26 cellular contexts compared by ENCODE assay signal in genomic region chr14:57462551-57462950, GRCh38. TPM values are rescaled to one million over a fixed set of nuclear protein-coding genes. Genes with fewer than 3 reads are reported as not detected.
"Had no signal": no experiment of that assay in that cellular context is flagged by ENCODE, and none has a peak within 500 bp of the region (broad histone marks: within the 10 kb centered on the region; RNA-seq: fewer than 3 reads in every experiment).

No MANE protein-coding gene starts in this region.

- H3K36me3 ChIP-seq: colonic mucosa, heart left ventricle, prostate gland, stomach had no signal

- H3K4me3 Mint-ChIP-seq: activated CD4-positive, alpha-beta T cell treated with anti-CD3 and anti-CD28 coated beads, Interleukin-2, amount 10 ng/mL, durations not matched to agents 24 days and 14 days; activated CD8-positive, alpha-beta T cell treated with anti-CD3 and anti-CD28 coated beads for 36 hours; activated naive CD8-positive, alpha-beta T cell treated with anti-CD3 and anti-CD28 coated beads, Interleukin-2, amount 10 ng/mL, durations not matched to agents 7 days and 5 days; activated T-helper 17 cell treated with anti-CD3 and anti-CD28 coated beads, Interleukin-2, amount 50 U/mL, for 72 hours; central memory CD8-positive, alpha-beta T cell; memory B cell; neural crest cell; type B pancreatic cell had no signal

- H3K9me3 ChIP-seq: body of pancreas, colonic mucosa, mucosa of descending colon, prostate gland, stomach had no signal

- H3K36me3 Mint-ChIP-seq: activated naive CD8-positive, alpha-beta T cell treated with anti-CD3 and anti-CD28 coated beads, Interleukin-2, amount 10 ng/mL, durations not matched to agents 7 days and 5 days; memory B cell; naive B cell; type B pancreatic cell had no signal

- H3K27me3 ChIP-seq: body of pancreas, colonic mucosa, heart left ventricle, stomach had no signal

- H3K4me1 ChIP-seq: body of pancreas, colonic mucosa, heart left ventricle, prostate gland, stomach had no signal

- H3K27ac Mint-ChIP-seq: activated CD4-positive, alpha-beta T cell treated with anti-CD3 and anti-CD28 coated beads, Interleukin-2, amount 10 ng/mL, durations not matched to agents 24 days and 14 days; activated CD8-positive, alpha-beta T cell treated with anti-CD3 and anti-CD28 coated beads for 36 hours; activated naive CD8-positive, alpha-beta T cell treated with anti-CD3 and anti-CD28 coated beads, Interleukin-2, amount 10 ng/mL, durations not matched to agents 7 days and 5 days; activated T-helper 17 cell treated with anti-CD3 and anti-CD28 coated beads, Interleukin-2, amount 50 U/mL, for 72 hours; memory B cell; naive B cell; type B pancreatic cell had no signal

- H3K4me1 Mint-ChIP-seq: activated CD4-positive, alpha-beta T cell treated with anti-CD3 and anti-CD28 coated beads, Interleukin-2, amount 10 ng/mL, durations not matched to agents 24 days and 14 days; activated naive CD8-positive, alpha-beta T cell treated with anti-CD3 and anti-CD28 coated beads, Interleukin-2, amount 10 ng/mL, durations not matched to agents 7 days and 5 days; activated T-helper 17 cell treated with anti-CD3 and anti-CD28 coated beads, Interleukin-2, amount 50 U/mL, for 72 hours; central memory CD8-positive, alpha-beta T cell; neural crest cell had no signal

- H3K9me3 Mint-ChIP-seq: activated CD4-positive, alpha-beta T cell treated with anti-CD3 and anti-CD28 coated beads, Interleukin-2, amount 10 ng/mL, durations not matched to agents 24 days and 14 days; activated CD8-positive, alpha-beta T cell treated with anti-CD3 and anti-CD28 coated beads for 36 hours; central memory CD8-positive, alpha-beta T cell; memory B cell; type B pancreatic cell had no signal

- H3K27me3 Mint-ChIP-seq: central memory CD8-positive, alpha-beta T cell; type B pancreatic cell had no signal

- ATAC-seq: activated CD8-positive, alpha-beta T cell treated with anti-CD3 and anti-CD28 coated beads for 36 hours; activated T-helper 17 cell treated with anti-CD3 and anti-CD28 coated beads, Interleukin-2, amount 50 U/mL, for 72 hours; body of pancreas; heart left ventricle; left ventricle myocardium superior; mucosa of descending colon; right cardiac atrium had no signal

- FAIRE-seq: frontal cortex had no signal

- DNase-seq: activated CD4-positive, alpha-beta T cell treated with anti-CD3 and anti-CD28 coated beads, Interleukin-2, amount 10 ng/mL, durations not matched to agents 24 days and 14 days; activated CD8-positive, alpha-beta T cell treated with anti-CD3 and anti-CD28 coated beads for 36 hours; activated naive CD4-positive, alpha-beta T cell treated with Interleukin-2 at 50 U/mL for 16 hours; activated naive CD8-positive, alpha-beta T cell treated with anti-CD3 and anti-CD28 coated beads, Interleukin-2, amount 10 ng/mL, durations not matched to agents 7 days and 5 days; activated T-cell treated with anti-CD3 and anti-CD28 coated beads, Interleukin-2, amount 50 U/mL, for 1 hour; body of pancreas; colonic mucosa; erythroblast; heart left ventricle; kidney glomerular epithelial cell; left ventricle myocardium superior; mucosa of descending colon; naive B cell; right cardiac atrium; stimulated activated CD4-positive, alpha-beta T cell treated with anti-CD3 and anti-CD28 coated beads, Interleukin-4, amount 100 ng/mL, for 1 hour; stomach had no signal

- H3K27ac ChIP-seq: body of pancreas, colonic mucosa, heart left ventricle, prostate gland had no signal

- H3K4me3 ChIP-seq: body of pancreas, colonic mucosa, heart left ventricle, mucosa of descending colon, prostate gland, stomach had no signal

RNA-seq across cellular contexts. Expression of gene CCDC198, which starts 31.1 kb away (rescaled TPM):
- total RNA-seq: activated CD4-positive, alpha-beta T cell treated with anti-CD3 and anti-CD28 coated beads, Interleukin-2, amount 10 ng/mL, durations not matched to agents 24 days and 14 days; activated CD8-positive, alpha-beta T cell treated with anti-CD3 and anti-CD28 coated beads for 36 hours; activated naive CD8-positive, alpha-beta T cell treated with anti-CD3 and anti-CD28 coated beads, Interleukin-2, amount 10 ng/mL, durations not matched to agents 7 days and 5 days; activated T-helper 17 cell treated with anti-CD3 and anti-CD28 coated beads, Interleukin-2, amount 50 U/mL, for 72 hours; colonic mucosa; frontal cortex; heart left ventricle; left ventricle myocardium superior; mucosa of descending colon; neural crest cell; osteoblast; prostate gland; right cardiac atrium; skeletal muscle tissue; temporal lobe had no signal
- polyA plus RNA-seq: heart left ventricle, right cardiac atrium had no signal
